21 cellular contexts compared by ENCODE assay signal in genomic region chr5:52692039-52692438, GRCh38.
DNase-seq lines count a peak whose midpoint lies in the region; ATAC-seq and TF ChIP-seq lines count a peak whose summit lies in the region.
"Had no signal": no experiment of that assay in that cellular context is flagged by ENCODE, and none has a peak within 500 bp of the region (broad histone marks: within the 10 kb centered on the region; RNA-seq: fewer than 3 reads in every experiment).

No MANE protein-coding gene starts in this region.

- no peak overlapping the region for H3K4me3 ChIP-seq in mesendoderm (ENCODE audit: low read length)
- H3K4me3 ChIP-seq: BLaER1 treated with 17β-estradiol and CSF1 and Interleukin-3, amounts not matched to agents 10 nM and 100 nM; esophagus squamous epithelium; MG63; PC-9 had no signal

- H3K23ac ChIP-seq in mesendoderm (ENCODE audit: low read length): no peak overlapping the region

- H2BK15ac ChIP-seq in mesendoderm (replicated peaks; ENCODE audit: low read depth): no peak overlapping the region

- H4K8ac ChIP-seq in mesendoderm (ENCODE audit: low read depth, low read length): no peak overlapping the region

- H3K27me3 Mint-ChIP-seq in nephron (ENCODE audit: low read depth): no peaks in the 10 kb centered on the region
- no peaks in the 10 kb centered on the region for H3K27me3 Mint-ChIP-seq in activated naive CD8-positive, alpha-beta T cell treated with anti-CD3 and anti-CD28 coated beads for 36 hours
- H3K27me3 Mint-ChIP-seq: activated T-helper 17 cell treated with anti-CD3 and anti-CD28 coated beads, Interleukin-2, amount 50 U/mL, for 72 hours had no signal

- H2AK5ac ChIP-seq in mesendoderm (ENCODE audit: low read length): no peak overlapping the region

- H3K18ac ChIP-seq in mesendoderm (ENCODE audit: low read length): no peak overlapping the region

- no peaks in the 10 kb centered on the region for H3K79me1 ChIP-seq in mesendoderm (ENCODE audit: low read length)

- H3K27ac Mint-ChIP-seq in nephron: peak overlapping the region; percentile 84 to 96 (median 87)
- no peak overlapping the region for H3K27ac Mint-ChIP-seq in activated naive CD8-positive, alpha-beta T cell treated with anti-CD3 and anti-CD28 coated beads for 36 hours
- H3K27ac Mint-ChIP-seq: activated T-helper 17 cell treated with anti-CD3 and anti-CD28 coated beads, Interleukin-2, amount 50 U/mL, for 72 hours; natural killer cell treated with Interleukin-12 subunit alpha and Interleukin-12 subunit beta and Interleukin-15 and Interleukin-18, amount 100 ng/mL, for 72 hours had no signal

- no peaks in the 10 kb centered on the region for H3K9me3 Mint-ChIP-seq in nephron
- no peaks in the 10 kb centered on the region for H3K9me3 Mint-ChIP-seq in activated naive CD8-positive, alpha-beta T cell treated with anti-CD3 and anti-CD28 coated beads for 36 hours
- H3K9me3 Mint-ChIP-seq: activated T-helper 17 cell treated with anti-CD3 and anti-CD28 coated beads, Interleukin-2, amount 50 U/mL, for 72 hours; natural killer cell treated with Interleukin-12 subunit alpha and Interleukin-12 subunit beta and Interleukin-15 and Interleukin-18, amount 100 ng/mL, for 72 hours had no signal

- H3K4me1 Mint-ChIP-seq in nephron: peaks cover 55% of the 10 kb centered on the region
- peaks cover 4% of the 10 kb centered on the region for H3K4me1 Mint-ChIP-seq in activated naive CD8-positive, alpha-beta T cell treated with anti-CD3 and anti-CD28 coated beads for 36 hours

- no peak overlapping the region for H3K9ac ChIP-seq in mesendoderm (ENCODE audit: low read length)
- H3K9ac ChIP-seq: BLaER1 treated with 17β-estradiol and CSF1 and Interleukin-3, amounts not matched to agents 10 nM and 100 nM had no signal

- no peak overlapping the region for H3K4me2 ChIP-seq in mesendoderm (ENCODE audit: low read length)
- H3K4me2 ChIP-seq: BLaER1 treated with 17β-estradiol and CSF1 and Interleukin-3, amounts not matched to agents 10 nM and 100 nM; PC-9 had no signal

- no peak for TF ChIP-seq CTCF in nephron (IDR thresholded peaks at IDR 0.05; ENCODE audit: unreplicated experiment in 3 of 3)

- no peak overlapping the region for H3K27ac ChIP-seq in mesendoderm (ENCODE audit: low read depth, low read length)
- H3K27ac ChIP-seq: BLaER1 treated with 17β-estradiol and CSF1 and Interleukin-3, amounts not matched to agents 10 nM and 100 nM; esophagus squamous epithelium; PC-9; WERI-Rb-1 had no signal

- no peaks in the 10 kb centered on the region for H3K27me3 ChIP-seq in mesendoderm (ENCODE audit: insufficient read depth, low read length, poor library complexity)
- H3K27me3 ChIP-seq: BLaER1 treated with 17β-estradiol and CSF1 and Interleukin-3, amounts not matched to agents 10 nM and 100 nM; esophagus squamous epithelium; MG63 had no signal

- DNase-seq in Daoy (ENCODE audit: low read depth) (peak; percentile 19), M059J (ENCODE audit: low read depth) (peak; percentile 66), dedifferentiated amniotic fluid mesenchymal stem cell (ENCODE audit: extremely low spot score) (peak; percentile 69), HuH-7.5 (ENCODE audit: low spot score) (no peak), mesendoderm (no peak)
- DNase-seq in activated naive CD8-positive, alpha-beta T cell treated with anti-CD3 and anti-CD28 coated beads for 36 hours: no peak
- DNase-seq: activated CD8-positive, alpha-beta memory T cell treated with anti-CD3 and anti-CD28 coated beads for 24 hours; aorta; dermis blood vessel endothelial cell; esophagus squamous epithelium; hypothalamus; MG63; NCI-H2081 treated with DMSO at 0.1 percent for 48 hours; PC-9; WERI-Rb-1 had no signal

- H3K36me3 ChIP-seq in mesendoderm (ENCODE audit: control insufficient read depth, insufficient read depth, low read length): no peaks in the 10 kb centered on the region
- H3K36me3 ChIP-seq: BLaER1 treated with 17β-estradiol and CSF1 and Interleukin-3, amounts not matched to agents 10 nM and 100 nM; esophagus squamous epithelium; MG63; WERI-Rb-1 had no signal

- no peak overlapping the region for H3K4ac ChIP-seq in mesendoderm (ENCODE audit: low read depth, low read length)

- no peak overlapping the region for H2BK5ac ChIP-seq in mesendoderm (ENCODE audit: low read length)

- H3K4me1 ChIP-seq in mesendoderm (ENCODE audit: control insufficient read depth, low read depth, low read length): no peaks in the 10 kb centered on the region
- H3K4me1 ChIP-seq: BLaER1 treated with 17β-estradiol and CSF1 and Interleukin-3, amounts not matched to agents 10 nM and 100 nM had no signal

- no peak overlapping the region for H4K5ac ChIP-seq in mesendoderm (ENCODE audit: low read length)

- ATAC-seq in HG03460 (IDR thresholded peaks at IDR 0.05; ENCODE audit: unreplicated experiment): no peak
- ATAC-seq: activated T-helper 17 cell treated with anti-CD3 and anti-CD28 coated beads, Interleukin-2, amount 50 U/mL, for 72 hours; left lobe of liver; natural killer cell treated with Interleukin-12 subunit alpha and Interleukin-12 subunit beta and Interleukin-15 and Interleukin-18, amount 100 ng/mL, for 72 hours had no signal

- no peaks in the 10 kb centered on the region for H3K36me3 Mint-ChIP-seq in nephron (ENCODE audit: low read depth)
- H3K36me3 Mint-ChIP-seq in activated naive CD8-positive, alpha-beta T cell treated with anti-CD3 and anti-CD28 coated beads for 36 hours: no peaks in the 10 kb centered on the region

- no peaks in the 10 kb centered on the region for H3K79me2 ChIP-seq in mesendoderm (ENCODE audit: control insufficient read depth, insufficient read depth, low read length)

- no peak overlapping the region for H3K56ac ChIP-seq in mesendoderm (ENCODE audit: low read length)

- H2BK120ac ChIP-seq in mesendoderm (ENCODE audit: low read depth, low read length): no peak overlapping the region

- peak overlapping the region in 2 of 3 experiments; percentile 10 to 46 for H3K4me3 Mint-ChIP-seq in nephron
- no peak overlapping the region for H3K4me3 Mint-ChIP-seq in activated naive CD8-positive, alpha-beta T cell treated with anti-CD3 and anti-CD28 coated beads for 36 hours
- H3K4me3 Mint-ChIP-seq: activated T-helper 17 cell treated with anti-CD3 and anti-CD28 coated beads, Interleukin-2, amount 50 U/mL, for 72 hours; natural killer cell treated with Interleukin-12 subunit alpha and Interleukin-12 subunit beta and Interleukin-15 and Interleukin-18, amount 100 ng/mL, for 72 hours had no signal

Comparison
In these comparisons a context has a peak if more than half of its experiments do, and no peak if none do; other contexts are left out.
1. DNase-seq: peak in Daoy (single experiment), M059J (single experiment) and dedifferentiated amniotic fluid mesenchymal stem cell (single experiment); none in activated naive CD8-positive, alpha-beta T cell treated with anti-CD3 and anti-CD28 coated beads for 36 hours (single experiment), HuH-7.5 (single experiment) and mesendoderm (single experiment).